Comparison of ENCODE assay signal across 1 cellular context in genomic region chr14:23568600-23569310, GRCh38.
TF ChIP-seq lines count a peak whose summit lies in the region.

No MANE protein-coding gene starts in this region.

TF ChIP-seq in HepG2, 621 proteins besides CTCF, POLR2A, EP300 and RAD21 (continued from another document and continues in another):
- TF ChIP-seq ARID5B (CRISPR knock-in tag; IDR thresholded peaks at IDR 0.05) (peak; percentile 21; the same call in 1 of the 2 replicates), ZNF343 (CRISPR knock-in tag; IDR thresholded peaks at IDR 0.05) (no peak), PHF8 (CRISPR knock-in tag; IDR thresholded peaks at IDR 0.05) (peak; percentile 37; the same call in 1 of the 2 replicates), HNF1A (IDR thresholded peaks at IDR 0.05; ENCODE audit: low read depth) (no peak), HNF1A (CRISPR knock-in tag; IDR thresholded peaks at IDR 0.05; ENCODE audit: borderline replicate concordance) (no peak), MTA3 (CRISPR knock-in tag; IDR thresholded peaks at IDR 0.05) (no peak), ZNF816 (CRISPR knock-in tag; IDR thresholded peaks at IDR 0.05; ENCODE audit: borderline replicate concordance) (no peak), ATF7 (IDR thresholded peaks at IDR 0.05) (no peak), ATF7 (CRISPR knock-in tag; IDR thresholded peaks at IDR 0.05) (no peak), MIXL1 (CRISPR knock-in tag; IDR thresholded peaks at IDR 0.05) (no peak), ATRX (CRISPR knock-in tag; IDR thresholded peaks at IDR 0.05; ENCODE audit: borderline replicate concordance) (no peak), FOXA1 (IDR thresholded peaks at IDR 0.05) (no peak), FOXA1 (CRISPR knock-in tag; IDR thresholded peaks at IDR 0.05) (no peak), RFXANK (CRISPR knock-in tag; IDR thresholded peaks at IDR 0.05) (no peak), REL (CRISPR knock-in tag; conservative IDR thresholded peaks at IDR 0.05) (no peak), HDAC2 (CRISPR knock-in tag; IDR thresholded peaks at IDR 0.05) (no peak), MAF1 (CRISPR knock-in tag; IDR thresholded peaks at IDR 0.05; ENCODE audit: borderline replicate concordance) (no peak), LCORL (IDR thresholded peaks at IDR 0.05) (no peak), LCORL (CRISPR knock-in tag; IDR thresholded peaks at IDR 0.05) (peak; percentile 47; the same call in 1 of the 2 replicates), STAG1 (CRISPR knock-in tag; IDR thresholded peaks at IDR 0.05) (peak; percentile 70), ZFP62 (CRISPR knock-in tag; IDR thresholded peaks at IDR 0.05) (no peak), STAT5B (CRISPR knock-in tag; IDR thresholded peaks at IDR 0.05) (no peak), ZNF75D (CRISPR knock-in tag; IDR thresholded peaks at IDR 0.05; ENCODE audit: borderline replicate concordance) (no peak), ZNF605 (CRISPR knock-in tag; IDR thresholded peaks at IDR 0.05) (no peak), ZNF441 (CRISPR knock-in tag; IDR thresholded peaks at IDR 0.05; ENCODE audit: borderline replicate concordance) (peak; percentile 66; the same call in 1 of the 2 replicates), ARNT (IDR thresholded peaks at IDR 0.05) (no peak), E2F1 (CRISPR knock-in tag; IDR thresholded peaks at IDR 0.05) (no peak), ZNF367 (CRISPR knock-in tag; IDR thresholded peaks at IDR 0.05; ENCODE audit: borderline replicate concordance) (no peak), ZNF17 (CRISPR knock-in tag; IDR thresholded peaks at IDR 0.05) (no peak), HDAC1 (CRISPR knock-in tag; IDR thresholded peaks at IDR 0.05) (no peak), TBX2 (CRISPR knock-in tag; IDR thresholded peaks at IDR 0.05; ENCODE audit: borderline replicate concordance) (no peak), HNF4G (IDR thresholded peaks at IDR 0.05; ENCODE audit: borderline replicate concordance, low read depth, low read length) (no peak), HNF4G (CRISPR knock-in tag; IDR thresholded peaks at IDR 0.05; ENCODE audit: borderline replicate concordance, low read depth) (peak; percentile 50; the same call in 1 of the 2 replicates), ZSCAN25 (CRISPR knock-in tag; IDR thresholded peaks at IDR 0.05) (no peak), KMT2B (CRISPR knock-in tag; IDR thresholded peaks at IDR 0.05) (no peak), HMG20B (CRISPR knock-in tag; conservative IDR thresholded peaks at IDR 0.05) (0 out of 2 replicates have a peak, but pooled peaks have one; percentile 40), XRCC5 (optimal IDR thresholded peaks at IDR 0.05; ENCODE audit: low read length) (peak; percentile 99), ZNF558 (CRISPR knock-in tag; IDR thresholded peaks at IDR 0.05; ENCODE audit: borderline replicate concordance) (no peak), CBX2 (IDR thresholded peaks at IDR 0.05; ENCODE audit: low read depth, low read length) (no peak), CBX2 (CRISPR knock-in tag; IDR thresholded peaks at IDR 0.05; ENCODE audit: low read depth) (no peak), ZNF7 (CRISPR knock-in tag; IDR thresholded peaks at IDR 0.05) (no peak), PPARG (CRISPR knock-in tag; conservative IDR thresholded peaks at IDR 0.05) (no peak), MBNL3 (CRISPR knock-in tag; conservative IDR thresholded peaks at IDR 0.05) (no peak), TAF1 (CRISPR knock-in tag; IDR thresholded peaks at IDR 0.05) (no peak), ZNF629 (CRISPR knock-in tag; conservative IDR thresholded peaks at IDR 0.05) (no peak), MED1 (CRISPR knock-in tag; IDR thresholded peaks at IDR 0.05) (no peak), ZNF235 (CRISPR knock-in tag; IDR thresholded peaks at IDR 0.05; ENCODE audit: borderline replicate concordance) (no peak), RORA (CRISPR knock-in tag; IDR thresholded peaks at IDR 0.05) (no peak), ZBTB3 (CRISPR knock-in tag; IDR thresholded peaks at IDR 0.05; ENCODE audit: borderline replicate concordance, low read depth) (no peak)
- TF ChIP-seq, protein P1, sequence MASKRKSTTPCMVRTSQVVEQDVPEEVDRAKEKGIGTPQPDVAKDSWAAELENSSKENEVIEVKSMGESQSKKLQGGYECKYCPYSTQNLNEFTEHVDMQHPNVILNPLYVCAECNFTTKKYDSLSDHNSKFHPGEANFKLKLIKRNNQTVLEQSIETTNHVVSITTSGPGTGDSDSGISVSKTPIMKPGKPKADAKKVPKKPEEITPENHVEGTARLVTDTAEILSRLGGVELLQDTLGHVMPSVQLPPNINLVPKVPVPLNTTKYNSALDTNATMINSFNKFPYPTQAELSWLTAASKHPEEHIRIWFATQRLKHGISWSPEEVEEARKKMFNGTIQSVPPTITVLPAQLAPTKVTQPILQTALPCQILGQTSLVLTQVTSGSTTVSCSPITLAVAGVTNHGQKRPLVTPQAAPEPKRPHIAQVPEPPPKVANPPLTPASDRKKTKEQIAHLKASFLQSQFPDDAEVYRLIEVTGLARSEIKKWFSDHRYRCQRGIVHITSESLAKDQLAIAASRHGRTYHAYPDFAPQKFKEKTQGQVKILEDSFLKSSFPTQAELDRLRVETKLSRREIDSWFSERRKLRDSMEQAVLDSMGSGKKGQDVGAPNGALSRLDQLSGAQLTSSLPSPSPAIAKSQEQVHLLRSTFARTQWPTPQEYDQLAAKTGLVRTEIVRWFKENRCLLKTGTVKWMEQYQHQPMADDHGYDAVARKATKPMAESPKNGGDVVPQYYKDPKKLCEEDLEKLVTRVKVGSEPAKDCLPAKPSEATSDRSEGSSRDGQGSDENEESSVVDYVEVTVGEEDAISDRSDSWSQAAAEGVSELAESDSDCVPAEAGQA (IDR thresholded peaks at IDR 0.05; ENCODE audit: low read depth): no peak
- TF ChIP-seq, protein P1 (CRISPR knock-in tag; IDR thresholded peaks at IDR 0.05; ENCODE audit: borderline replicate concordance): no peak
- TF ChIP-seq, protein P2, sequence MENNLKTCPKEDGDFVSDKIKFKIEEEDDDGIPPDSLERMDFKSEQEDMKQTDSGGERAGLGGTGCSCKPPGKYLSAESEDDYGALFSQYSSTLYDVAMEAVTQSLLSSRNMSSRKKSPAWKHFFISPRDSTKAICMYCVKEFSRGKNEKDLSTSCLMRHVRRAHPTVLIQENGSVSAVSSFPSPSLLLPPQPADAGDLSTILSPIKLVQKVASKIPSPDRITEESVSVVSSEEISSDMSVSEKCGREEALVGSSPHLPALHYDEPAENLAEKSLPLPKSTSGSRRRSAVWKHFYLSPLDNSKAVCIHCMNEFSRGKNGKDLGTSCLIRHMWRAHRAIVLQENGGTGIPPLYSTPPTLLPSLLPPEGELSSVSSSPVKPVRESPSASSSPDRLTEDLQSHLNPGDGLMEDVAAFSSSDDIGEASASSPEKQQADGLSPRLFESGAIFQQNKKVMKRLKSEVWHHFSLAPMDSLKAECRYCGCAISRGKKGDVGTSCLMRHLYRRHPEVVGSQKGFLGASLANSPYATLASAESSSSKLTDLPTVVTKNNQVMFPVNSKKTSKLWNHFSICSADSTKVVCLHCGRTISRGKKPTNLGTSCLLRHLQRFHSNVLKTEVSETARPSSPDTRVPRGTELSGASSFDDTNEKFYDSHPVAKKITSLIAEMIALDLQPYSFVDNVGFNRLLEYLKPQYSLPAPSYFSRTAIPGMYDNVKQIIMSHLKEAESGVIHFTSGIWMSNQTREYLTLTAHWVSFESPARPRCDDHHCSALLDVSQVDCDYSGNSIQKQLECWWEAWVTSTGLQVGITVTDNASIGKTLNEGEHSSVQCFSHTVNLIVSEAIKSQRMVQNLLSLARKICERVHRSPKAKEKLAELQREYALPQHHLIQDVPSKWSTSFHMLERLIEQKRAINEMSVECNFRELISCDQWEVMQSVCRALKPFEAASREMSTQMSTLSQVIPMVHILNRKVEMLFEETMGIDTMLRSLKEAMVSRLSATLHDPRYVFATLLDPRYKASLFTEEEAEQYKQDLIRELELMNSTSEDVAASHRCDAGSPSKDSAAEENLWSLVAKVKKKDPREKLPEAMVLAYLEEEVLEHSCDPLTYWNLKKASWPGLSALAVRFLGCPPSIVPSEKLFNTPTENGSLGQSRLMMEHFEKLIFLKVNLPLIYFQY (CRISPR knock-in tag; IDR thresholded peaks at IDR 0.05; ENCODE audit: borderline replicate concordance): no peak
- TF ChIP-seq, protein P3, sequence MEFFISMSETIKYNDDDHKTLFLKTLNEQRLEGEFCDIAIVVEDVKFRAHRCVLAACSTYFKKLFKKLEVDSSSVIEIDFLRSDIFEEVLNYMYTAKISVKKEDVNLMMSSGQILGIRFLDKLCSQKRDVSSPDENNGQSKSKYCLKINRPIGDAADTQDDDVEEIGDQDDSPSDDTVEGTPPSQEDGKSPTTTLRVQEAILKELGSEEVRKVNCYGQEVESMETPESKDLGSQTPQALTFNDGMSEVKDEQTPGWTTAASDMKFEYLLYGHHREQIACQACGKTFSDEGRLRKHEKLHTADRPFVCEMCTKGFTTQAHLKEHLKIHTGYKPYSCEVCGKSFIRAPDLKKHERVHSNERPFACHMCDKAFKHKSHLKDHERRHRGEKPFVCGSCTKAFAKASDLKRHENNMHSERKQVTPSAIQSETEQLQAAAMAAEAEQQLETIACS (CRISPR knock-in tag; IDR thresholded peaks at IDR 0.05): no peak
